8 cellular contexts compared by ENCODE assay signal in genomic region chr14:104768437-104769323, GRCh38. TPM values are rescaled to one million over a fixed set of nuclear protein-coding genes. Genes with fewer than 3 reads are reported as not detected.
DNase-seq lines count a peak whose midpoint lies in the region; ATAC-seq and TF ChIP-seq lines count a peak whose summit lies in the region.

No MANE protein-coding gene starts in this region.

- no peak overlapping the region for H3K27ac Mint-ChIP-seq in nephron progenitor cell
- no peak overlapping the region for H3K27ac Mint-ChIP-seq in stimulated activated naive CD8-positive, alpha-beta T cell treated with anti-CD3 and anti-CD28 coated beads, Interleukin-15, amount 100 ng/mL, for 72 hours

- H3K27ac ChIP-seq in BLaER1 = peak overlapping the region; percentile 41; the same call in 1 of the 2 replicates

- peak; percentile 75 for ATAC-seq in GM19395 (IDR thresholded peaks at IDR 0.05; ENCODE audit: unreplicated experiment)
- ATAC-seq in stimulated activated naive CD8-positive, alpha-beta T cell treated with anti-CD3 and anti-CD28 coated beads, Interleukin-15, amount 100 ng/mL, for 72 hours = peak; percentile 94

- H3K9me3 ChIP-seq in BLaER1 = peaks cover 33% of the 10 kb centered on the region

- peaks cover 21% of the 10 kb centered on the region for H3K4me1 ChIP-seq in BLaER1

- H3K27me3 ChIP-seq in BLaER1 = no peaks in the 10 kb centered on the region

- H3K36me3 ChIP-seq in BLaER1 = peaks cover 61% of the 10 kb centered on the region

- H3K9me3 Mint-ChIP-seq in nephron progenitor cell = peaks cover 24% of the 10 kb centered on the region
- H3K9me3 Mint-ChIP-seq in stimulated activated naive CD8-positive, alpha-beta T cell treated with anti-CD3 and anti-CD28 coated beads, Interleukin-15, amount 100 ng/mL, for 72 hours = peaks cover 0 to 7% of the 10 kb centered on the region in 2 donors

- peak; percentile 58 for DNase-seq in Jurkat, Clone E6-1 (ENCODE audit: low read depth, low spot score)
- DNase-seq in RKO (ENCODE audit: low spot score) = peak; percentile 77
- peak; percentile 83 for DNase-seq in activated T-helper 1 cell treated with Interleukin-2 at 50 U/mL for 16 hours (ENCODE audit: low read depth)
- DNase-seq in fibroblast of the aortic adventitia (ENCODE audit: low read depth) = peak; percentile 73
- peak; percentile 99 for DNase-seq in nephron progenitor cell
- DNase-seq in stimulated activated naive CD8-positive, alpha-beta T cell treated with anti-CD3 and anti-CD28 coated beads, Interleukin-15, amount 100 ng/mL, for 72 hours = peak; percentile 89 to 91

- H3K9ac ChIP-seq in BLaER1 = peak overlapping the region; percentile 58; the same call in 1 of the 2 replicates

- TF ChIP-seq CTCF in fibroblast of the aortic adventitia (IDR thresholded peaks at IDR 0.05; ENCODE audit: insufficient read depth, low read length) (peak; percentile 88), nephron progenitor cell (IDR thresholded peaks at IDR 0.05) (peak; percentile 81)

- H3K36me3 Mint-ChIP-seq in nephron progenitor cell (ENCODE audit: low read depth) = peaks cover 61% of the 10 kb centered on the region

- H3K4me3 ChIP-seq in BLaER1 (no peak overlapping the region), fibroblast of the aortic adventitia (ENCODE audit: low read depth, low read length) (no peak overlapping the region)
- no peak overlapping the region for H3K4me3 ChIP-seq in Jurkat, Clone E6-1 (ENCODE audit: low read length)

- H3K4me3 Mint-ChIP-seq in nephron progenitor cell = no peak overlapping the region
- no peak overlapping the region for H3K4me3 Mint-ChIP-seq in stimulated activated naive CD8-positive, alpha-beta T cell treated with anti-CD3 and anti-CD28 coated beads, Interleukin-15, amount 100 ng/mL, for 72 hours

- peaks cover 25% of the 10 kb centered on the region for H3K4me1 Mint-ChIP-seq in nephron progenitor cell
- peaks cover 21% of the 10 kb centered on the region for H3K4me1 Mint-ChIP-seq in stimulated activated naive CD8-positive, alpha-beta T cell treated with anti-CD3 and anti-CD28 coated beads, Interleukin-15, amount 100 ng/mL, for 72 hours

- no peaks in the 10 kb centered on the region for H3K27me3 Mint-ChIP-seq in nephron progenitor cell (ENCODE audit: low read depth, poor library complexity)
- no peaks in the 10 kb centered on the region for H3K27me3 Mint-ChIP-seq in stimulated activated naive CD8-positive, alpha-beta T cell treated with anti-CD3 and anti-CD28 coated beads, Interleukin-15, amount 100 ng/mL, for 72 hours

- H4K20me1 ChIP-seq in BLaER1 = peaks cover 34% of the 10 kb centered on the region

- peak overlapping the region; percentile 70 for H3K4me2 ChIP-seq in BLaER1

RNA-seq across cellular contexts. Expression of gene SIVA1, which starts 15.7 kb away (rescaled TPM):
- polyA plus RNA-seq in Jurkat, Clone E6-1 (2012; ENCODE audit: insufficient read depth, insufficient read length) = 269 TPM
- 79.4 and 87.3 TPM in 2 replicates for total RNA-seq in fibroblast of the aortic adventitia (ENCODE audit: low replicate concordance)

RNA-seq across cellular contexts. Expression of gene AKT1, which starts 26.9 kb away (rescaled TPM):
- 149 TPM for polyA plus RNA-seq in Jurkat, Clone E6-1 (2012; ENCODE audit: insufficient read depth, insufficient read length)
- total RNA-seq in fibroblast of the aortic adventitia (ENCODE audit: low replicate concordance) = 93.1 and 127 TPM in 2 replicates

RNA-seq across cellular contexts. Expression of gene ZBTB42, which starts 32.2 kb away (rescaled TPM):
- 4.2 TPM for polyA plus RNA-seq in Jurkat, Clone E6-1 (2012; ENCODE audit: insufficient read depth, insufficient read length)
- total RNA-seq in fibroblast of the aortic adventitia (ENCODE audit: low replicate concordance) = 2.5 and 5.0 TPM in 2 replicates

RNA-seq across cellular contexts. Expression of gene ADSS1, which starts 44.7 kb away (rescaled TPM):
- polyA plus RNA-seq in Jurkat, Clone E6-1 (2012; ENCODE audit: insufficient read depth, insufficient read length) = 1.5 TPM
- 0.65 and 4.8 TPM in 2 replicates for total RNA-seq in fibroblast of the aortic adventitia (ENCODE audit: low replicate concordance)
